In the genomic region with DNA sequence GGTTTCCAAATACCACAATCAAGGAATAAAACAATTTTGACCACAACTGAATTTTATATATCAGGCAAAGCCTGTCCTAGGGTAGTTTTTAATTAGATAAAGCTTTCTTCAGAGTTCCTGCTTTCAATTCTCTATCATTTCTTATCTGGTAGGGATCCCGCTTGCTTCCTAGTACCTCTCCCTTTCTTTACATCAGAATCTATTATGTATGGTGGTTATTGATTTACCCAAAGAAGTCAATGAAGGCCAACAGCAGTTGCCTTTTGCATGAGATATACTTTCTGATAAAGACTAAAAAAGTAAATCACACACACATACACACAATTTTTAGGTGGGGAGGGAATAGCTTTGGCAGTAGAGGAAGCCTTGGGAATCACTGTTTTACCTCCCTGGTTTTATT, we compare ENCODE assay signal across 16 cellular contexts.
DNase-seq lines count a peak whose midpoint lies in the region; ATAC-seq and TF ChIP-seq lines count a peak whose summit lies in the region.
"Had no signal": no experiment of that assay in that cellular context is flagged by ENCODE, and none has a peak within 500 bp of the region (broad histone marks: within the 10 kb centered on the region; RNA-seq: fewer than 3 reads in every experiment).

No MANE protein-coding gene starts in this region.

- ATAC-seq in HG02571 (IDR thresholded peaks at IDR 0.05; ENCODE audit: unreplicated experiment) (peak; percentile 16), mucosa of descending colon (peak; percentile 72), HG03520 (IDR thresholded peaks at IDR 0.05; ENCODE audit: unreplicated experiment) (no peak), HG03097 (IDR thresholded peaks at IDR 0.05; ENCODE audit: low FRiP score, unreplicated experiment) (no peak)
- ATAC-seq: PC-3 had no signal

- H4K20me1 ChIP-seq in BLaER1 = peaks cover 2% of the 10 kb centered on the region; the same call in 1 of the 2 replicates
- no peaks in the 10 kb centered on the region for H4K20me1 ChIP-seq in SU-DHL-6 (ENCODE audit: low read depth, low read length)
- H4K20me1 ChIP-seq in GM23248 (ENCODE audit: insufficient read depth) = no peaks in the 10 kb centered on the region

- no peaks in the 10 kb centered on the region for H3K9me2 ChIP-seq in SU-DHL-6 (replicated peaks; ENCODE audit: insufficient read depth, low read length)
- no peaks in the 10 kb centered on the region for H3K9me2 ChIP-seq in GM23248 (ENCODE audit: insufficient read depth)

- no peaks in the 10 kb centered on the region for H3K79me2 ChIP-seq in SU-DHL-6 (ENCODE audit: insufficient read depth, low read length)
- no peaks in the 10 kb centered on the region for H3K79me2 ChIP-seq in GM23248 (ENCODE audit: insufficient read depth)

- H3K4me3 ChIP-seq in BLaER1 (no peak overlapping the region), SU-DHL-6 (ENCODE audit: insufficient read depth, low read length, poor library complexity, severe bottlenecking) (no peak overlapping the region), mucosa of descending colon (no peak overlapping the region), GM23248 (no peak overlapping the region)

- no peak overlapping the region for H2AFZ ChIP-seq in SU-DHL-6 (ENCODE audit: low read depth, low read length, severe bottlenecking)
- H2AFZ ChIP-seq in GM23248 = no peak overlapping the region

- no peak for TF ChIP-seq CTCF in SU-DHL-6 (IDR thresholded peaks at IDR 0.05; ENCODE audit: insufficient read depth, low read length, poor library complexity, severe bottlenecking)
- TF ChIP-seq CTCF in mucosa of descending colon (IDR thresholded peaks at IDR 0.05) = no peak

- H3K27me3 ChIP-seq in BLaER1 (no peaks in the 10 kb centered on the region), SU-DHL-6 (ENCODE audit: low read length) (no peaks in the 10 kb centered on the region), GM23248 (replicated peaks; ENCODE audit: insufficient read depth) (no peaks in the 10 kb centered on the region)

- H3F3A ChIP-seq in SU-DHL-6 (ENCODE audit: insufficient read depth) (no peaks in the 10 kb centered on the region), GM23248 (ENCODE audit: insufficient read depth) (no peaks in the 10 kb centered on the region)

- no peak overlapping the region for H3K9ac ChIP-seq in BLaER1
- H3K9ac ChIP-seq in SU-DHL-6 (ENCODE audit: low read length) = no peak overlapping the region
- no peak overlapping the region for H3K9ac ChIP-seq in GM23248

- WGBS in GM23248 (ENCODE audit: low coverage in 1 of 2, low lambda C conversion rate in 2 of 2, missing lambda C conversion rate in 2 of 2), 2 experiments = 96% methylated on average over 1 of the region's 1 CpG

- H3K9me3 ChIP-seq in BLaER1 (no peaks in the 10 kb centered on the region), SU-DHL-6 (ENCODE audit: insufficient read depth, low read length) (no peaks in the 10 kb centered on the region), mucosa of descending colon (no peaks in the 10 kb centered on the region), GM23248 (ENCODE audit: low read depth) (no peaks in the 10 kb centered on the region)

- H3K4me1 ChIP-seq in BLaER1 (peaks cover 27% of the 10 kb centered on the region), mucosa of descending colon (ENCODE audit: low read depth) (peaks cover 4% of the 10 kb centered on the region), GM23248 (ENCODE audit: insufficient read depth) (no peaks in the 10 kb centered on the region)

- no peak for DNase-seq in mucosa of descending colon
- no peak for DNase-seq in OCI-M2 (lab: John Stamatoyannopoulos, UW; ENCODE audit: unreplicated experiment)
- no peak for DNase-seq in GM23248
- DNase-seq: CD8-positive, alpha-beta memory T cell; DMS79; H9; NCI-H1105; NCI-H1694; NCI-H2081 treated with DMSO at 0.1 percent for 48 hours; PC-3 had no signal

- intact Hi-C loops in mucosa of descending colon (cut with DNase I, micrococcal nuclease) = no loop called here

- H3K4me2 ChIP-seq in BLaER1 (peak overlapping the region; percentile 60; the same call in 1 of the 2 replicates), SU-DHL-6 (ENCODE audit: low read depth, low read length, poor library complexity, severe bottlenecking) (peak overlapping the region; percentile 1), GM23248 (ENCODE audit: unreplicated experiment) (no peak overlapping the region)

- in situ Hi-C loops in GM23248 (cut with MboI) = loop anchor here (10.0 to 25.0 kb wide), 3 partner anchors 211 to 879 kb away; no protein-coding TSS in a partner anchor

- H3K27ac ChIP-seq in BLaER1 = no peak overlapping the region
- H3K27ac ChIP-seq in SU-DHL-6 (ENCODE audit: low read depth, low read length) = no peak overlapping the region
- no peak overlapping the region for H3K27ac ChIP-seq in GM23248
- H3K27ac ChIP-seq: RWPE1 had no signal

- H3K36me3 ChIP-seq in BLaER1 (0 out of 2 replicates have a peak, but pooled peaks cover 4% of the 10 kb centered on the region), SU-DHL-6 (ENCODE audit: low read length) (no peaks in the 10 kb centered on the region), mucosa of descending colon (ENCODE audit: low read depth) (no peaks in the 10 kb centered on the region), GM23248 (ENCODE audit: low read depth) (no peaks in the 10 kb centered on the region)

Comparison
In these comparisons a context has a peak if more than half of its experiments do, and no peak if none do; other contexts are left out.
1. ATAC-seq: peak in HG02571 (single experiment) and mucosa of descending colon (single experiment); none in HG03520 (single experiment) and HG03097 (single experiment).